1 cellular context compared by ENCODE assay signal in the genomic region with DNA sequence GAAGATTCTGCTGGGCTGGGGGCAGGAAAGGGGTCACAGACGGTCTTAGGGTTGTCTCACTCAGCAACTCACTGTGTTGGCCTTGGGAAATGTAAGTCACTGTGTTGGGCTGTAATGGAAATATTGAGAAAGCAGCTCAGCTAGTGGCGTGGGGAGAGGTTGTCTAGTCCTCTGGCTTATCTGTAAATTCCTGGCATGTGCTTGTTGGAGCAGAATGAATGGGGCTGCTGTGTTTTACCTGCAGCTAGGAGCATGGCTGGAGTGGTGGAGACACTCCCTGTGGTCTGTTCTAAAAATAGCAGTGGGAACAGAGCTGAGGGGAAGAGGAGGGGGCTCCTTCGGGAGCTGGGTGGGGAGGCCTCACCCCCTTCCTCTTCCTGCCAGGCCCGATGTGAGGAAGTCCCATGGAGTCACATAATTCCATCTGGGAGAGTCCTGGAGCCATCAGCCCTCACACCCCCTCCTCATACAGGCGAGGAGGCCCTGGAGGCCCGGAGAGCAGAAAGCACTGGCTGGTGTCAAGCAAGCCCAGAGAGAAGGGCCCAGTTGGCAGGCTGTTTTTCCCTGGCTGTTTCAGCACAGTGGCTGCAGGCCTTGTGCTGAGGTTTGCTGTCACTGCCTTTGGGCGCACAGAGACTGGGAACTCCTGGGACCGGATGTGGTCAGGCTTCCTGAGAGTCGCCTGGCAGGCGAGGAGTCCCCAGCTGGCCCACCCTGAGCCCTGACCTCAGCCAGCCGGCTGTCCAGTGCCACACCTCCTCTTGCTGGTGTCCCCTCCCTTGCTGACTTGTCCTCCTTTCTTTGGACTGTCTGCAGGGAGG.
TF ChIP-seq lines count a peak whose summit lies in the region.

No MANE protein-coding gene starts in this region.

TF ChIP-seq in HEK293T, 16 proteins besides CTCF, POLR2A, EP300 and RAD21 (continued from another document):
- TF ChIP-seq FOXA1 (IDR thresholded peaks at IDR 0.05) = no peak
TF ChIP-seq in HEK293T: peak in this region for 0.
